Comparison of ENCODE assay signal across 1 cellular context in genomic region chr12:76117067-76117691, GRCh38.
TF ChIP-seq lines count a peak whose summit lies in the region.

No MANE protein-coding gene starts in this region.

TF ChIP-seq in H1, 55 proteins besides CTCF, POLR2A, EP300 and RAD21 (continued from another document):
- TF ChIP-seq ASH2L (IDR thresholded peaks at IDR 0.05; ENCODE audit: low read length) = no peak
- TF ChIP-seq EGR1 (IDR thresholded peaks at IDR 0.05; ENCODE audit: borderline replicate concordance, low read depth, low read length) = no peak
- no peak for TF ChIP-seq BRCA1 (IDR thresholded peaks at IDR 0.05; ENCODE audit: low read depth, low read length)
- no peak for TF ChIP-seq POLR2AphosphoS5 (IDR thresholded peaks at IDR 0.05; ENCODE audit: low read depth, low read length)
- TF ChIP-seq BACH1 (IDR thresholded peaks at IDR 0.05; ENCODE audit: low read length) = no peak
- TF ChIP-seq GABPA (IDR thresholded peaks at IDR 0.05; ENCODE audit: borderline replicate concordance, insufficient read depth, low read length) = no peak
- TF ChIP-seq MAFK (IDR thresholded peaks at IDR 0.05; ENCODE audit: low read depth, low read length) = no peak
- TF ChIP-seq SP2 (IDR thresholded peaks at IDR 0.05; ENCODE audit: low read length) = no peak
